12 cellular contexts compared by ENCODE assay signal in the genomic region with DNA sequence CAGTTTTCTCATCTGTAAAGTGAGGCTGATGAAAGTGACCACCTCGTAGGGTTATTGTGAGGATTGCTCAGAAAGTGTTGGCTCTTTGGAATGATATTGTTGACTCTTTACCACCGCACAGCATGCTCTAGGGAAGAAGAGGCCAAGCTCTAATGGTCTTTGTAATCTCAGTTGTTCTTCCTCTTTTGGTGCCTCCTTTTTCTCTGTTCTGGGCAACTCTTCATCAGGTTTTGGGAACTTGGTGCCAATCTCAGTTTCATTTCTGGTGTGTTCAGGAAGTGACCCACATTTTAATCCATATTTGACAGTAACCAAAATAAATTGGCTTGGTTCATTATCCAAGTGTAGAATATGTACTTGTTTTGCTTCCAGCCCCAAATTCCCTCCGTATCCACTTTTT. TPM values are rescaled to one million over a fixed set of nuclear protein-coding genes. Genes with fewer than 3 reads are reported as not detected.
DNase-seq lines count a peak whose midpoint lies in the region; ATAC-seq and TF ChIP-seq lines count a peak whose summit lies in the region.
"Had no signal": no experiment of that assay in that cellular context is flagged by ENCODE, and none has a peak within 500 bp of the region (broad histone marks: within the 10 kb centered on the region; RNA-seq: fewer than 3 reads in every experiment).

No MANE protein-coding gene starts in this region.

- H3K9me2 ChIP-seq in hepatocyte (replicated peaks; ENCODE audit: insufficient read depth): no peaks in the 10 kb centered on the region

- TF ChIP-seq CTCF in hepatocyte (IDR thresholded peaks at IDR 0.05; ENCODE audit: poor library complexity) (no peak), prostate gland (IDR thresholded peaks at IDR 0.05) (no peak)

- no peaks in the 10 kb centered on the region for H4K20me1 ChIP-seq in hepatocyte (ENCODE audit: insufficient read depth, poor library complexity, severe bottlenecking)

- no peak for TF ChIP-seq POLR2A in prostate gland (IDR thresholded peaks at IDR 0.05)

- H3K4me1 ChIP-seq in hepatocyte (ENCODE audit: insufficient read depth) (peaks cover 11% of the 10 kb centered on the region), prostate gland (replicated peaks) (no peaks in the 10 kb centered on the region)

- H3K27ac ChIP-seq in hepatocyte (peak overlapping the region; percentile 68), prostate gland (no peak overlapping the region)

- ATAC-seq in stimulated activated naive CD8-positive, alpha-beta T cell treated with anti-CD3 and anti-CD28 coated beads, Interleukin-15, Interleukin-2, amounts not matched to agents 100 U/mL and 50 U/mL, for 24 hours: no peak

- peaks cover 65% of the 10 kb centered on the region for H3K4me1 Mint-ChIP-seq in stimulated activated naive CD8-positive, alpha-beta T cell treated with anti-CD3 and anti-CD28 coated beads, Interleukin-15, Interleukin-2, amounts not matched to agents 100 ng/mL and 50 ng/mL, for 24 hours (ENCODE audit: low read depth)

- H3K4me2 ChIP-seq in hepatocyte: peak overlapping the region; percentile 64

- 86% methylated on average over 3 of the region's 3 CpGs for WGBS in hepatocyte (ENCODE audit: low lambda C conversion rate, missing lambda C conversion rate)
- WGBS in prostate gland: 94% methylated on average over 3 of the region's 3 CpGs

- H3K27me3 Mint-ChIP-seq in stimulated activated naive CD8-positive, alpha-beta T cell treated with anti-CD3 and anti-CD28 coated beads, Interleukin-15, Interleukin-2, amounts not matched to agents 100 ng/mL and 50 ng/mL, for 24 hours: no peaks in the 10 kb centered on the region

- no peaks in the 10 kb centered on the region for H3K36me3 ChIP-seq in hepatocyte (replicated peaks; ENCODE audit: insufficient read depth, low read depth)
- no peaks in the 10 kb centered on the region for H3K36me3 ChIP-seq in prostate gland

- H3K27me3 ChIP-seq in hepatocyte: no peaks in the 10 kb centered on the region
- no peaks in the 10 kb centered on the region for H3K27me3 ChIP-seq in prostate gland (replicated peaks; ENCODE audit: insufficient read depth)

- peaks cover 50% of the 10 kb centered on the region for H3K79me2 ChIP-seq in hepatocyte

- DNase-seq in stimulated activated naive CD8-positive, alpha-beta T cell treated with anti-CD3 and anti-CD28 coated beads, Interleukin-15, Interleukin-2, amounts not matched to agents 100 U/mL and 50 U/mL, for 24 hours: no peak
- DNase-seq in NOMO-1 treated with DMSO at 0.1 percent for 48 hours (lab: John Stamatoyannopoulos, UW; ENCODE audit: unreplicated experiment) (peak; percentile 94), hepatocyte (ENCODE audit: low spot score) (no peak), NCI-H524 (lab: John Stamatoyannopoulos, UW) (no peak), SK-N-DZ (ENCODE audit: low spot score) (no peak), prostate gland (ENCODE audit: low spot score) (no peak), posterior vena cava (ENCODE audit: low spot score) (no peak)
- DNase-seq: EL; NCI-H146; NK-92 treated with Interleukin-12 subunit alpha and Interleukin-12 subunit beta, amount 100 ng/mL, for 24 hours had no signal

- no peaks in the 10 kb centered on the region for H3K36me3 Mint-ChIP-seq in stimulated activated naive CD8-positive, alpha-beta T cell treated with anti-CD3 and anti-CD28 coated beads, Interleukin-15, Interleukin-2, amounts not matched to agents 100 ng/mL and 50 ng/mL, for 24 hours (ENCODE audit: low read depth)

- H3K9me3 ChIP-seq in hepatocyte (ENCODE audit: low read depth) (no peaks in the 10 kb centered on the region), prostate gland (no peaks in the 10 kb centered on the region)

- no peak overlapping the region for H2AFZ ChIP-seq in hepatocyte

- intact Hi-C loops in prostate gland (cut with DNase I): no loop called here
- intact Hi-C loops in posterior vena cava (cut with DNase I): no loop called here

- H3K9me3 Mint-ChIP-seq in stimulated activated naive CD8-positive, alpha-beta T cell treated with anti-CD3 and anti-CD28 coated beads, Interleukin-15, Interleukin-2, amounts not matched to agents 100 ng/mL and 50 ng/mL, for 24 hours: no peaks in the 10 kb centered on the region
- H3K9me3 Mint-ChIP-seq: nephron had no signal

- H3K27ac Mint-ChIP-seq in stimulated activated naive CD8-positive, alpha-beta T cell treated with anti-CD3 and anti-CD28 coated beads, Interleukin-15, Interleukin-2, amounts not matched to agents 100 ng/mL and 50 ng/mL, for 24 hours: peak overlapping the region; percentile 51

- H3K4me3 Mint-ChIP-seq in stimulated activated naive CD8-positive, alpha-beta T cell treated with anti-CD3 and anti-CD28 coated beads, Interleukin-15, Interleukin-2, amounts not matched to agents 100 ng/mL and 50 ng/mL, for 24 hours: no peak overlapping the region
- H3K4me3 Mint-ChIP-seq: nephron had no signal

- H3K4me3 ChIP-seq in hepatocyte (no peak overlapping the region), prostate gland (no peak overlapping the region)

RNA-seq across cellular contexts. Expression of a gene that starts 25.1 kb away (rescaled TPM):
- total RNA-seq in hepatocyte (16.5 and 20.0 TPM in 2 replicates), prostate gland (10 to 100 TPM; 11.7 to 39.8 TPM), posterior vena cava (10 to 100 TPM; 31.8 to 39.5 TPM)
- 11.7 and 19.8 TPM in 2 replicates for polyA plus RNA-seq in hepatocyte
- 1.8 and 2.2 TPM in 2 replicates for polyA plus RNA-seq in SK-N-DZ (2014; cell fraction: cytosol; rRNA removed)
- polyA plus RNA-seq in SK-N-DZ (2014; cell fraction: nucleus; rRNA removed): 3.5 and 10.5 TPM in 2 replicates
